Comparison of ENCODE assay signal across 14 cellular contexts in the genomic region with DNA sequence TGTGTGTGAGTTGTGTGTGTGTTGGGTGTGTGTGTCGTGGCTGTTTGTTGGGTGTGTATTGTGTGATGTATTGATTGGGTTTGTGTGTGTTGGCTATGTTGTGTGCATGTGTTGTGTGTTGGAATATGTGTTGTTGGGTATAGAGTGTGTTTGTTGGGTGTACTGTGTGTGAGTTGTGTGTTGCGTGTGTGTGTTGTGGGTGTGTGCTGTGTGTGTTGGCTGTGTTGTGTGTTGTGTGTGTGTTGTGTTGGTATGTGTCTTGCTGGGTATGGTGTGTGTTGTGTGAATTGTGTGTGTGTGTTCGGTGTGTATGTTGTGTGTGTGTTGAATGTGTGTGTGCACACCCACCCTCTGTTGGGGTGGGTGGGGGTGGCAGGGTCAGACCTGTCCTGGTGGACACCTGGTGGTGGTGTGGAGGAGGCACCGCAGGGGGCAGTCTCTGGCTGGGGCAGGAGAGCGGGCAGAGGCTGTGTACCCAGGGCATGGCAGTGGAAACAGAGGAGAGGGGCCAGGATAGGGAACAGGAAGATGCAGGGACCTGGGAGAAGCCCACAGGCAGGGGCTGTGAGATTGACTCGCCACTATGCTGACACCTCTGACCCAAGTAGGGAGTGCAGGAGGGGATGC. TPM values are rescaled to one million over a fixed set of nuclear protein-coding genes. Genes with fewer than 3 reads are reported as not detected.
DNase-seq lines count a peak whose midpoint lies in the region; ATAC-seq, FAIRE-seq and TF ChIP-seq lines count a peak whose summit lies in the region.
"Had no signal": no experiment of that assay in that cellular context is flagged by ENCODE, and none has a peak within 500 bp of the region (broad histone marks: within the 10 kb centered on the region; RNA-seq: fewer than 3 reads in every experiment).

No MANE protein-coding gene starts in this region.

- TF ChIP-seq POLR2A in GM12878 (IDR thresholded peaks at IDR 0.05; ENCODE audit: low read depth, low read length): no peak

- 49% methylated on average over 5 of the region's 6 CpGs for WGBS in GM12878 (ENCODE audit: insufficient coverage, insufficient replicate concordance, low lambda C conversion rate, missing lambda C conversion rate)

- RAD21 ChIA-PET in GM12878 (lab: Charles Lee; ENCODE audit: unreplicated experiment): no interaction called here

- no peak overlapping the region for H3K9ac ChIP-seq in GM12878 (ENCODE audit: control insufficient read depth, insufficient read depth, low read length)

- in situ Hi-C loops in GM12878 (cut with MboI): no loop called here

- H3K27ac Mint-ChIP-seq in nephron progenitor cell (no peak overlapping the region), T-cell (no peak overlapping the region)

- intact Hi-C loops in GM12878 (cut with micrococcal nuclease; ENCODE audit: unreplicated experiment) (no loop called here), lower lobe of right lung (cut with DNase I) (no loop called here)

- peaks cover 28% of the 10 kb centered on the region for H3K4me1 Mint-ChIP-seq in nephron progenitor cell
- no peaks in the 10 kb centered on the region for H3K4me1 Mint-ChIP-seq in T-cell

- SMC1A ChIA-PET in GM12878 (lab: Charles Lee; ENCODE audit: uncharacterized antibody, unreplicated experiment): no interaction called here

- no peak for TF ChIP-seq RAD21 in GM12878 (IDR thresholded peaks at IDR 0.05; ENCODE audit: insufficient read depth, low read depth, low read length)

- no peak overlapping the region for H2AFZ ChIP-seq in GM12878 (ENCODE audit: control insufficient read depth, low read depth, low read length)

- POLR2A ChIA-PET in GM12878 (lab: Charles Lee) (no interaction called here), T-cell (lab: Charles Lee) (no interaction called here)

- H3K4me3 Mint-ChIP-seq in nephron progenitor cell: no peak overlapping the region
- H3K4me3 Mint-ChIP-seq in T-cell: no peak overlapping the region

- H3K36me3 ChIP-seq in GM12878 (ENCODE audit: control insufficient read depth in 2 of 2, insufficient read depth in 2 of 2, low read length in 1 of 2) (no peaks in the 10 kb centered on the region), lower lobe of right lung (no peaks in the 10 kb centered on the region)
- H3K36me3 ChIP-seq: prostate gland, SJCRH30 had no signal

- H3K27ac ChIP-seq in GM12878 (ENCODE audit: control insufficient read depth, insufficient read depth) (no peak overlapping the region), lower lobe of right lung (no peak overlapping the region)
- H3K27ac ChIP-seq: epithelial cell of prostate, HL-60, prostate gland, SJCRH30 had no signal

- DNase-seq in ELF-1 (ENCODE audit: low read depth, low spot score) (peak; percentile 42), HTR-8/SVneo (ENCODE audit: insufficient read length, low spot score) (peak; percentile 45), GM12878 (ENCODE audit: low read depth, low spot score) (no peak), nephron progenitor cell (peak; percentile 18), lower lobe of right lung (no peak), T-cell (no peak)
- DNase-seq in activated CD4-positive, alpha-beta T cell treated with anti-CD3 and anti-CD28 coated beads for 4 hours: no peak
- DNase-seq: activated gamma-delta T cell, MM.1S, NCI-H510A treated with DMSO at 0.1 percent for 48 hours, SJCRH30 had no signal

- no peaks in the 10 kb centered on the region for H3K36me3 Mint-ChIP-seq in nephron progenitor cell (ENCODE audit: low read depth)
- H3K36me3 Mint-ChIP-seq in T-cell: no peaks in the 10 kb centered on the region

- H4K20me1 ChIP-seq in GM12878 (ENCODE audit: control insufficient read depth, insufficient read depth): no peaks in the 10 kb centered on the region

- BruUV-seq in GM12878 (replicated peaks; lab: Mats Ljungman, UMichigan): no TSS peak

- CTCF ChIA-PET in GM12878 (lab: Yijun Ruan, JAX): no interaction called here
- CTCF ChIA-PET in T-cell (lab: Charles Lee): no interaction called here

- H3K4me3 ChIP-seq in GM12878: no peak overlapping the region
- H3K4me3 ChIP-seq in lower lobe of right lung: no peak overlapping the region
- H3K4me3 ChIP-seq: prostate gland, SJCRH30 had no signal

- FAIRE-seq in HTR-8/SVneo (lab: Jason Lieb, UNC): peak; percentile 99
- no peak for FAIRE-seq in GM12878 (lab: Jason Lieb, UNC)

- ATAC-seq in GM12878 (0 out of 3 replicates have a peak, but pooled peaks have one; percentile 31), lower lobe of right lung (no peak), T-cell (replicated peaks in 1 of 4) (no peak)

- H3K27me3 Mint-ChIP-seq in nephron progenitor cell (ENCODE audit: low read depth, poor library complexity): peaks cover 20% of the 10 kb centered on the region
- peaks cover 0 to 10% of the 10 kb centered on the region in 2 donors for H3K27me3 Mint-ChIP-seq in T-cell

- peaks cover 4% of the 10 kb centered on the region for H3K9me3 Mint-ChIP-seq in nephron progenitor cell
- H3K9me3 Mint-ChIP-seq in T-cell: no peaks in the 10 kb centered on the region

- TF ChIP-seq CTCF in GM12878 (IDR thresholded peaks at IDR 0.05 in 2 of 3, conservative IDR thresholded peaks at IDR 0.05 in 1 of 3; ENCODE audit: control insufficient read depth in 2 of 3, extremely low read depth in 1 of 3, insufficient read depth in 1 of 3, low read depth in 3 of 3, low read length in 3 of 3) (no peak), nephron progenitor cell (IDR thresholded peaks at IDR 0.05) (peak; percentile 7), lower lobe of right lung (IDR thresholded peaks at IDR 0.05) (no peak)

- no peaks in the 10 kb centered on the region for H3K79me2 ChIP-seq in GM12878 (ENCODE audit: control insufficient read depth, insufficient read depth, low read length)

- H3K4me1 ChIP-seq in GM12878 (ENCODE audit: control insufficient read depth, insufficient read depth, low read length) (no peaks in the 10 kb centered on the region), lower lobe of right lung (peaks cover 6% of the 10 kb centered on the region)
- H3K4me1 ChIP-seq: prostate gland, SJCRH30 had no signal

- no peaks in the 10 kb centered on the region for H3K27me3 ChIP-seq in GM12878 (replicated peaks in 1 of 2; ENCODE audit: control insufficient read depth in 2 of 2, insufficient read depth in 2 of 2, low read length in 1 of 2)
- H3K27me3 ChIP-seq in lower lobe of right lung (ENCODE audit: low read depth): no peaks in the 10 kb centered on the region
- H3K27me3 ChIP-seq: SJCRH30 had no signal

- no peak overlapping the region for H3K4me2 ChIP-seq in GM12878 (ENCODE audit: control insufficient read depth, insufficient read depth)

- H3K9me3 ChIP-seq in GM12878 (replicated peaks; ENCODE audit: control insufficient read depth, insufficient read depth, low read length) (no peaks in the 10 kb centered on the region), lower lobe of right lung (no peaks in the 10 kb centered on the region)
- H3K9me3 ChIP-seq: prostate gland, SJCRH30 had no signal

- no peak for TF ChIP-seq EP300 in GM12878 (IDR thresholded peaks at IDR 0.05; ENCODE audit: borderline replicate concordance in 1 of 2, control insufficient read depth in 1 of 2, low read depth in 2 of 2, low read length in 2 of 2)

TF ChIP-seq in GM12878, 131 proteins besides CTCF, POLR2A, EP300 and RAD21:
- no peak for TF ChIP-seq SPI1 (IDR thresholded peaks at IDR 0.05; ENCODE audit: borderline replicate concordance, insufficient read depth, low read depth, low read length)
- no peak for TF ChIP-seq FOXK2 (IDR thresholded peaks at IDR 0.05)
- TF ChIP-seq, protein P1, sequence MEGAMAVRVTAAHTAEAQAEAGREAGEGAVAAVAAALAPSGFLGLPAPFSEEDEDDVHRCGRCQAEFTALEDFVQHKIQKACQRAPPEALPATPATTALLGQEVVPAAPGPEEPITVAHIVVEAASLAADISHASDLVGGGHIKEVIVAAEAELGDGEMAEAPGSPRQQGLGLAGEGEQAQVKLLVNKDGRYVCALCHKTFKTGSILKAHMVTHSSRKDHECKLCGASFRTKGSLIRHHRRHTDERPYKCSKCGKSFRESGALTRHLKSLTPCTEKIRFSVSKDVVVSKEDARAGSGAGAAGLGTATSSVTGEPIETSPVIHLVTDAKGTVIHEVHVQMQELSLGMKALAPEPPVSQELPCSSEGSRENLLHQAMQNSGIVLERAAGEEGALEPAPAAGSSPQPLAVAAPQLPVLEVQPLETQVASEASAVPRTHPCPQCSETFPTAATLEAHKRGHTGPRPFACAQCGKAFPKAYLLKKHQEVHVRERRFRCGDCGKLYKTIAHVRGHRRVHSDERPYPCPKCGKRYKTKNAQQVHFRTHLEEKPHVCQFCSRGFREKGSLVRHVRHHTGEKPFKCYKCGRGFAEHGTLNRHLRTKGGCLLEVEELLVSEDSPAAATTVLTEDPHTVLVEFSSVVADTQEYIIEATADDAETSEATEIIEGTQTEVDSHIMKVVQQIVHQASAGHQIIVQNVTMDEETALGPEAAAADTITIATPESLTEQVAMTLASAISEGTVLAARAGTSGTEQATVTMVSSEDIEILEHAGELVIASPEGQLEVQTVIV (IDR thresholded peaks at IDR 0.05; ENCODE audit: borderline replicate concordance, partially characterized antibody): no peak
- TF ChIP-seq MXI1 (IDR thresholded peaks at IDR 0.05; ENCODE audit: low read depth, low read length): no peak

RNA-seq across cellular contexts. Expression of a gene that starts 25.5 kb away (rescaled TPM):
- total RNA-seq in GM12878 (2013; cell fraction: nucleolus; rRNA removed): 0.19 TPM in 1 of 2 replicates, not detected in the other
- total RNA-seq in GM12878 (2014; rRNA removed) (0.40 and 0.44 TPM in 2 replicates), GM12878 (2014; rRNA removed; fragmentation: Illumina TruSeq; extraction: Trizol) (0.18 and 0.36 TPM in 2 replicates), GM12878 (2021) (0.72 TPM in 2 replicates), lower lobe of right lung (50.9 TPM), T-cell (1 to 10 TPM in 1 of 5 donors, under 1 TPM in 4; 0.30 to 1.2 (median 0.41) TPM)
- polyA plus RNA-seq in GM12878 (2011; ENCODE audit: low read depth): 0.31 TPM
- polyA plus RNA-seq in GM12878 (2011; rRNA removed) (0.03 TPM in 1 of 2 replicates, not detected in the other), GM12878 (2014; fragmentation: Illumina TruSeq; extraction: Trizol) (0.28 and 0.38 TPM in 2 replicates), GM12878 (2014; fragmentation: Nextera tagmentation; extraction: Ambion mirVana) (under 1 TPM; 0.06 to 0.18 TPM), GM12878 (2014; rRNA removed) (0.50 and 0.52 TPM in 2 replicates), GM12878 (2016; fragmentation: Nextera tagmentation; extraction: Ambion mirVana) (not detected)
- not detected in 2 replicates for polyA plus RNA-seq in GM12878 (2011; cell fraction: cytosol; rRNA removed)
- not detected in 2 replicates for polyA plus RNA-seq in GM12878 (2011; cell fraction: nucleus; rRNA removed)
- 0.43 and 0.88 TPM in 2 replicates for polyA plus RNA-seq in GM12878 (2012)
- not detected in 2 replicates for polyA minus RNA-seq in GM12878 (2011; rRNA and poly(A)+ RNA removed)
- not detected in 2 replicates for polyA minus RNA-seq in GM12878 (2011; cell fraction: cytosol; rRNA and poly(A)+ RNA removed)
- polyA minus RNA-seq in GM12878 (2011; cell fraction: nucleus; rRNA and poly(A)+ RNA removed): not detected in 2 replicates

Comparison
In these comparisons a context has a peak if more than half of its experiments do, and no peak if none do; other contexts are left out.
1. DNase-seq: peak in ELF-1 (single experiment), HTR-8/SVneo (single experiment) and nephron progenitor cell (single experiment); none in GM12878 (single experiment), lower lobe of right lung (single experiment), T-cell (0 of 34) and activated CD4-positive, alpha-beta T cell treated with anti-CD3 and anti-CD28 coated beads for 4 hours (0 of 2).
2. RNA of a gene that starts 25.5 kb away (total RNA-seq): 50.9 TPM in lower lobe of right lung (single experiment); 0.30 to 1.2 TPM in T-cell and 0.18 to 0.72 TPM in GM12878; every median in the first group is over 10 times any median in the second.